ENCODE assay signal across 28 cellular contexts in the genomic region with DNA sequence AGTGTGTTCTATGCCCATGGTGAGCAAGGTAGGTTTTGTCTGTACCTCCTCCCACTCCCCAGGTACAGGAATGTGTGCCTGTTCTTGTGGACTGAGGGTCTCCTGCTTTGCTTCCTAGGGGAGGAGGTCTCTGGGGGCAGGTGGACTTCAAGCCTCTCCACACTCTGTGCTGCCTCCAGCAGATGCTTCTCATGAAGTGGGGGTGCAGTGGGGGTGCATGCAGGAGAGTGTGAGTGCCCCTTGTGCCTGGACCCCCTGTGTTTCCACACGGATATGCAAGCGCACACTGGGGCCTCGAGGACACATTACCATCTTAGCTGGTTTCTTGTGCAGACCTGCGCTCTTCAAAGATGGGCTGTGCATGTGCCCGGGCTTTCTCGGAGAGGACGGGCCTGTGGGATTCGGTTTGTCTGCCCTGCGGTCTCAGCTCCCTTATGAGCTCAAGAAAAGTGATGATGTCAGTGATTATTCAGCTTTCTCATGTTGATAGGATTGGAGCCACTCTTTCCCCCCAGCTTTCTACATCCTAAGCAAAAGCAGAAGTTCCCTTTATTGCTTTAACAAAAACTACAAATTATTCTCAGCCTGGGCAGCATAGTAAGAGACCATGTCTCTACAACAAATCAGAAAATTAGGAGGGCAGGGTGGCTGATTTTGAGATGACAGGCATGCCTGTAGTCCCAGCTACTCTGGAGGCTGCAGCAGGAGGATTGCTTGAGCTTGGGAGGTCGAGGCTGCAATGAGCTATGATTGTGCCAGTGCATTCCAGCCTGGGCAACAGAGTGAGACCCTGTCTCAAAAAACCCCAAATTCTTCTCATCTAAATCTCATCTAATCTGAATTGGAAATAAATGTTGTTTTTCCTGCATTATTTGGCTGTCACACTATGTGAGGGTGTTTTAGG.
A peak's percentile ranks its signal among the peaks of the same experiment; 100 is the strongest.
DNase-seq lines count a peak whose midpoint lies in the region; ATAC-seq, FAIRE-seq and TF ChIP-seq lines count a peak whose summit lies in the region.
"Had no signal": no experiment of that assay in that cellular context is flagged by ENCODE, and none has a peak within 500 bp of the region (broad histone marks: within the 10 kb centered on the region; RNA-seq: fewer than 3 reads in every experiment).

No MANE protein-coding gene starts in this region.

- peak overlapping the region; percentile 14 for H3K27ac Mint-ChIP-seq in activated CD8-positive, alpha-beta T cell treated with anti-CD3 and anti-CD28 coated beads for 36 hours
- H3K27ac Mint-ChIP-seq in activated CD8-positive, alpha-beta T cell treated with anti-CD3 and anti-CD28 coated beads, Interleukin-2, amount 10 ng/mL, durations not matched to agents 7 days and 5 days: no peak overlapping the region
- H3K27ac Mint-ChIP-seq in central memory CD8-positive, alpha-beta T cell (ENCODE audit: low read depth): peak overlapping the region; percentile 63
- peak overlapping the region; percentile 13 for H3K27ac Mint-ChIP-seq in stimulated activated memory B cell treated with anti-CD40 and anti-IgM and Interleukin-4, amounts not matched to agents 10 μg/mL and 1 μg/mL and 100 μg/mL, for 72 hours
- H3K27ac Mint-ChIP-seq: activated CD4-positive, alpha-beta memory T cell treated with anti-CD3 and anti-CD28 coated beads for 36 hours; GM23338; natural killer cell had no signal

- intact Hi-C loops in activated CD8-positive, alpha-beta T cell treated with anti-CD3 and anti-CD28 coated beads for 36 hours (cut with micrococcal nuclease): no loop called here

- H3K27me3 Mint-ChIP-seq in activated CD8-positive, alpha-beta T cell treated with anti-CD3 and anti-CD28 coated beads for 36 hours: no peaks in the 10 kb centered on the region
- H3K27me3 Mint-ChIP-seq in activated CD8-positive, alpha-beta T cell treated with anti-CD3 and anti-CD28 coated beads, Interleukin-2, amount 10 ng/mL, durations not matched to agents 7 days and 5 days (ENCODE audit: low read depth): no peaks in the 10 kb centered on the region
- no peaks in the 10 kb centered on the region for H3K27me3 Mint-ChIP-seq in central memory CD8-positive, alpha-beta T cell
- H3K27me3 Mint-ChIP-seq in stimulated activated memory B cell treated with anti-CD40 and anti-IgM and Interleukin-4, amounts not matched to agents 10 μg/mL and 1 μg/mL and 100 μg/mL, for 72 hours: no peaks in the 10 kb centered on the region
- H3K27me3 Mint-ChIP-seq: activated CD4-positive, alpha-beta memory T cell treated with anti-CD3 and anti-CD28 coated beads for 36 hours had no signal

- no peaks in the 10 kb centered on the region for H3K9me3 Mint-ChIP-seq in activated CD8-positive, alpha-beta T cell treated with anti-CD3 and anti-CD28 coated beads for 36 hours
- no peaks in the 10 kb centered on the region for H3K9me3 Mint-ChIP-seq in activated CD8-positive, alpha-beta T cell treated with anti-CD3 and anti-CD28 coated beads, Interleukin-2, amount 10 ng/mL, durations not matched to agents 7 days and 5 days (ENCODE audit: insufficient read depth)
- H3K9me3 Mint-ChIP-seq in central memory CD8-positive, alpha-beta T cell: no peaks in the 10 kb centered on the region
- peaks cover 3% of the 10 kb centered on the region for H3K9me3 Mint-ChIP-seq in stimulated activated memory B cell treated with anti-CD40 and anti-IgM and Interleukin-4, amounts not matched to agents 10 μg/mL and 1 μg/mL and 100 μg/mL, for 72 hours
- H3K9me3 Mint-ChIP-seq: activated CD4-positive, alpha-beta memory T cell treated with anti-CD3 and anti-CD28 coated beads for 36 hours; GM23338; natural killer cell had no signal

- POLR2A ChIA-PET in activated CD8-positive, alpha-beta T cell treated with anti-CD3 and anti-CD28 coated beads for 36 hours (lab: Charles Lee): interaction anchor here (0.5 to 0.9 kb wide), 3 partner anchors 16 to 302 kb away, joined by 3 read pairs; no protein-coding TSS in a partner anchor
- POLR2A ChIA-PET in activated CD8-positive, alpha-beta T cell treated with anti-CD3 and anti-CD28 coated beads, Interleukin-2, amount 10 ng/mL, durations not matched to agents 7 days and 5 days (lab: Charles Lee): no interaction called here

- H3K4me1 Mint-ChIP-seq in activated CD8-positive, alpha-beta T cell treated with anti-CD3 and anti-CD28 coated beads for 36 hours (ENCODE audit: low read depth): peaks cover 7% of the 10 kb centered on the region
- peaks cover 2% of the 10 kb centered on the region for H3K4me1 Mint-ChIP-seq in activated CD8-positive, alpha-beta T cell treated with anti-CD3 and anti-CD28 coated beads, Interleukin-2, amount 10 ng/mL, durations not matched to agents 7 days and 5 days (ENCODE audit: low read depth)
- H3K4me1 Mint-ChIP-seq in central memory CD8-positive, alpha-beta T cell: peaks cover 19% of the 10 kb centered on the region
- H3K4me1 Mint-ChIP-seq in stimulated activated memory B cell treated with anti-CD40 and anti-IgM and Interleukin-4, amounts not matched to agents 10 μg/mL and 1 μg/mL and 100 μg/mL, for 72 hours: peaks cover 18% of the 10 kb centered on the region

- no peak for ATAC-seq in activated CD8-positive, alpha-beta T cell treated with anti-CD3 and anti-CD28 coated beads for 36 hours
- ATAC-seq in activated CD8-positive, alpha-beta T cell treated with anti-CD3 and anti-CD28 coated beads, Interleukin-2, amount 10 ng/mL, durations not matched to agents 7 days and 5 days: no peak
- ATAC-seq in central memory CD8-positive, alpha-beta T cell (replicated peaks; ENCODE audit: extremely low read depth, poor library complexity, severe bottlenecking): no peak
- no peak for ATAC-seq in stimulated activated memory B cell treated with anti-CD40 and anti-IgM and Interleukin-4, amounts not matched to agents 10 μg/mL and 1 μg/mL and 100 μg/mL, for 72 hours
- ATAC-seq: left colon, natural killer cell, Panc1 had no signal

- CTCF ChIA-PET in activated CD8-positive, alpha-beta T cell treated with anti-CD3 and anti-CD28 coated beads for 36 hours (lab: Charles Lee): interaction anchor here (1.2 kb wide), 1 partner anchor 56 kb away, joined by 3 read pairs; no protein-coding TSS in a partner anchor
- CTCF ChIA-PET in activated CD8-positive, alpha-beta T cell treated with anti-CD3 and anti-CD28 coated beads, Interleukin-2, amount 10 ng/mL, durations not matched to agents 7 days and 5 days (lab: Charles Lee): interaction anchor here (1.0 to 1.4 kb wide), 2 partner anchors 10 to 16 kb away, joined by 3 read pairs; no protein-coding TSS in a partner anchor

- TF ChIP-seq POLR2A in NB4 (IDR thresholded peaks at IDR 0.05; ENCODE audit: extremely low read depth, insufficient read length) (no peak), GM12892 (IDR thresholded peaks at IDR 0.05; ENCODE audit: low read depth, low read length) (no peak)

- H3K36me3 Mint-ChIP-seq in activated CD8-positive, alpha-beta T cell treated with anti-CD3 and anti-CD28 coated beads for 36 hours (ENCODE audit: low read depth): peaks cover 10% of the 10 kb centered on the region
- peaks cover 16% of the 10 kb centered on the region for H3K36me3 Mint-ChIP-seq in activated CD8-positive, alpha-beta T cell treated with anti-CD3 and anti-CD28 coated beads, Interleukin-2, amount 10 ng/mL, durations not matched to agents 7 days and 5 days (ENCODE audit: low read depth)
- peaks cover 9% of the 10 kb centered on the region for H3K36me3 Mint-ChIP-seq in central memory CD8-positive, alpha-beta T cell (ENCODE audit: insufficient read depth)
- peaks cover 25% of the 10 kb centered on the region for H3K36me3 Mint-ChIP-seq in stimulated activated memory B cell treated with anti-CD40 and anti-IgM and Interleukin-4, amounts not matched to agents 10 μg/mL and 1 μg/mL and 100 μg/mL, for 72 hours

- no peak for DNase-seq in activated CD8-positive, alpha-beta T cell treated with anti-CD3 and anti-CD28 coated beads for 36 hours
- DNase-seq in activated CD8-positive, alpha-beta T cell treated with anti-CD3 and anti-CD28 coated beads, Interleukin-2, amount 10 ng/mL, durations not matched to agents 7 days and 5 days: no peak
- DNase-seq in NB4 (ENCODE audit: low read depth) (peak; percentile 34), GM12892 (ENCODE audit: insufficient read length) (no peak), ureter (ENCODE audit: low spot score) (no peak), NCI-H2081 treated with DMSO at 0.1 percent for 48 hours (lab: John Stamatoyannopoulos, UW) (no peak)
- no peak for DNase-seq in central memory CD8-positive, alpha-beta T cell (ENCODE audit: low spot score in 2 of 2)
- DNase-seq: activated CD4-positive, alpha-beta memory T cell treated with anti-CD3 and anti-CD28 coated beads for 36 hours; activated naive CD4-positive, alpha-beta T cell; activated T-cell treated with anti-CD3 and anti-CD28 coated beads for 4 hours; dermis blood vessel endothelial cell; heart left ventricle; left colon; natural killer cell; NCI-H1048; NCI-H1930; NCI-H345; NCI-H774; ovary; right cardiac atrium; stimulated activated CD4-positive, alpha-beta T cell treated with anti-CD3 and anti-CD28 coated beads, Interleukin-12 subunit alpha, Interleukin-12 subunit beta, amount 100 ng/mL, for 4 hours had no signal

- TF ChIP-seq CTCF in activated CD8-positive, alpha-beta T cell treated with anti-CD3 and anti-CD28 coated beads for 36 hours (IDR thresholded peaks at IDR 0.05): no peak
- TF ChIP-seq CTCF in NB4 (IDR thresholded peaks at IDR 0.05; ENCODE audit: low read depth, low read length): no peak

- no peak overlapping the region for H3K4me3 ChIP-seq in NB4 (ENCODE audit: low read depth, low read length)
- H3K4me3 ChIP-seq: GM23338, heart left ventricle, ovary, SK-N-MC, upper lobe of left lung had no signal

- H3K4me3 Mint-ChIP-seq in activated CD8-positive, alpha-beta T cell treated with anti-CD3 and anti-CD28 coated beads for 36 hours: no peak overlapping the region
- H3K4me3 Mint-ChIP-seq in activated CD8-positive, alpha-beta T cell treated with anti-CD3 and anti-CD28 coated beads, Interleukin-2, amount 10 ng/mL, durations not matched to agents 7 days and 5 days: no peak overlapping the region
- H3K4me3 Mint-ChIP-seq in central memory CD8-positive, alpha-beta T cell: no peak overlapping the region
- no peak overlapping the region for H3K4me3 Mint-ChIP-seq in stimulated activated memory B cell treated with anti-CD40 and anti-IgM and Interleukin-4, amounts not matched to agents 10 μg/mL and 1 μg/mL and 100 μg/mL, for 72 hours
- H3K4me3 Mint-ChIP-seq: activated CD4-positive, alpha-beta memory T cell treated with anti-CD3 and anti-CD28 coated beads for 36 hours; GM23338; natural killer cell had no signal

- FAIRE-seq in GM12892 (lab: Jason Lieb, UNC): no peak
- FAIRE-seq: D721Med, endothelial cell of umbilical vein had no signal
